ENCODE assay signal across 20 cellular contexts in the genomic region with DNA sequence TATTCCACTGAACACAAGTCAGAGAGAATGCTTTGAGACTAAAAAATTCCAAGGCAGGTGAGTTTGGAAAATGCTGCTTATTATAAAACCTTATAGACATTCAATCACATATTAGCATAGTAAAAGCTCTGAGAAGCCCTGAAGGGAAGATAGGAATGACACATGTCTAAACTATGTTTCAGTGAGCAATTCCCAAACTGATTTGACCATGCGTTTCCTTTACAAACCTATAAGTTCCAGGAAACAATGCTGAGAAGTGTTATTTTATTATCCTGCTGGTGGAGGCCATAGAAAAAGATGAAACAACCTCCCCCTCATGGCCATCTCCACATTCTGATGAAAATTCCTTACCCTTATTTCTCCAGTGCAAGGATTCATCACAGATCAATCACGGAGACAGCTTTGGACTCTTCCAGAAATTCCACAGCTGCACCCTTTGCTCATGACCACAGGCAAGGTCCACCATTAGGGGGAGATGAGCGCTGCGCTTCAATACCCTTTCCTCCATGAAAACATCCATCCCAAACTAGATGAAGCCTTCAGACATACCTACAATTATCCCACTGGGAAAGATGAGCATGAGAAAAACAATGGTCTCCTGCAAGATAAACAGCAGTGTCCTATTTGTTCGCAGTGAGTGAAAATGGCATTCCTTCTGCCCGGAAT.
DNase-seq lines count a peak whose midpoint lies in the region; ATAC-seq and TF ChIP-seq lines count a peak whose summit lies in the region.
"Had no signal": no experiment of that assay in that cellular context is flagged by ENCODE, and none has a peak within 500 bp of the region (broad histone marks: within the 10 kb centered on the region; RNA-seq: fewer than 3 reads in every experiment).

No MANE protein-coding gene starts in this region.

- no peak overlapping the region for H3K27ac ChIP-seq in brain microvascular endothelial cell
- H3K27ac ChIP-seq: neutrophil, upper lobe of left lung had no signal

- ATAC-seq in HG02870 (IDR thresholded peaks at IDR 0.05; ENCODE audit: unreplicated experiment) = no peak
- ATAC-seq in GM19395 (IDR thresholded peaks at IDR 0.05; ENCODE audit: unreplicated experiment) = no peak
- ATAC-seq: right cardiac atrium had no signal

- in situ Hi-C loops in brain microvascular endothelial cell (cut with HindIII; ENCODE audit: low pct_ligation_motif_present, low sequenced_read_pairs) = no loop called here

- peak; percentile 47 for TF ChIP-seq CTCF in brain microvascular endothelial cell (IDR thresholded peaks at IDR 0.05; ENCODE audit: low read depth, low read length, missing control alignments)

- no peaks in the 10 kb centered on the region for H3K36me3 ChIP-seq in brain microvascular endothelial cell (replicated peaks)
- H3K36me3 ChIP-seq: neutrophil, upper lobe of left lung had no signal

- peak; percentile 74 for DNase-seq in EH (ENCODE audit: low read depth)
- peak; percentile 75 for DNase-seq in HT1080 (ENCODE audit: low read depth)
- no peak for DNase-seq in brain microvascular endothelial cell
- peak; percentile 67 for DNase-seq in kidney tubule cell (ENCODE audit: low spot score)
- DNase-seq in HK-2 (ENCODE audit: unreplicated experiment) = no peak
- DNase-seq in inferior parietal cortex (ENCODE audit: extremely low spot score) = no peak
- DNase-seq: activated CD4-positive, alpha-beta T cell treated with anti-CD3 and anti-CD28 coated beads for 48 hours; activated naive CD4-positive, alpha-beta T cell treated with Interleukin-2 at 50 U/mL for 16 hours; DMS53; erythroblast; islet precursor cell; KBM-7; midbrain; NCI-H1092 treated with DMSO at 0.1 percent for 48 hours; NCI-H2107; right cardiac atrium; upper lobe of left lung had no signal

- H3K27me3 ChIP-seq in brain microvascular endothelial cell (replicated peaks) = no peaks in the 10 kb centered on the region
- H3K27me3 ChIP-seq: neutrophil, upper lobe of left lung had no signal

- H3K4me3 ChIP-seq in brain microvascular endothelial cell (ENCODE audit: low read depth, low read length) = no peak overlapping the region
- H3K4me3 ChIP-seq: upper lobe of left lung had no signal

Comparison
In these comparisons a context has a peak if more than half of its experiments do, and no peak if none do; other contexts are left out.
1. DNase-seq: peak in EH (single experiment), HT1080 (single experiment) and kidney tubule cell (single experiment); none in brain microvascular endothelial cell (single experiment), HK-2 (single experiment) and inferior parietal cortex (single experiment).